ENCODE assay signal across 1 cellular context in genomic region chr14:72776701-72777255, GRCh38.
A peak's percentile ranks its signal among the peaks of the same experiment; 100 is the strongest.
TF ChIP-seq lines count a peak whose summit lies in the region.

No MANE protein-coding gene starts in this region.

TF ChIP-seq in HepG2, 621 proteins besides CTCF, POLR2A, EP300 and RAD21 (continued from another document and continues in another):
- peak; percentile 91 for TF ChIP-seq FOXP4 (CRISPR knock-in tag; IDR thresholded peaks at IDR 0.05)
- no peak for TF ChIP-seq ZNF546 (CRISPR knock-in tag; conservative IDR thresholded peaks at IDR 0.05)
- TF ChIP-seq, protein P1, sequence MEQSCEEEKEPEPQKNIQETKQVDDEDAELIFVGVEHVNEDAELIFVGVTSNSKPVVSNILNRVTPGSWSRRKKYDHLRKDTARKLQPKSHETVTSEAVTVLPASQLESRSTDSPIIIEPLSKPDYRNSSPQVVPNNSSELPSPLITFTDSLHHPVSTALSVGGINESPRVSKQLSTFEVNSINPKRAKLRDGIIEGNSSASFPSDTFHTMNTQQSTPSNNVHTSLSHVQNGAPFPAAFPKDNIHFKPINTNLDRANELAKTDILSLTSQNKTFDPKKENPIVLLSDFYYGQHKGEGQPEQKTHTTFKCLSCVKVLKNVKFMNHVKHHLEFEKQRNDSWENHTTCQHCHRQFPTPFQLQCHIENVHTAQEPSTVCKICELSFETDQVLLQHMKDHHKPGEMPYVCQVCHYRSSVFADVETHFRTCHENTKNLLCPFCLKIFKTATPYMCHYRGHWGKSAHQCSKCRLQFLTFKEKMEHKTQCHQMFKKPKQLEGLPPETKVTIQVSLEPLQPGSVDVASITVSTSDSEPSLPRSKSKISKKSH (CRISPR knock-in tag; IDR thresholded peaks at IDR 0.05; ENCODE audit: borderline replicate concordance) = no peak
- TF ChIP-seq, protein P2, sequence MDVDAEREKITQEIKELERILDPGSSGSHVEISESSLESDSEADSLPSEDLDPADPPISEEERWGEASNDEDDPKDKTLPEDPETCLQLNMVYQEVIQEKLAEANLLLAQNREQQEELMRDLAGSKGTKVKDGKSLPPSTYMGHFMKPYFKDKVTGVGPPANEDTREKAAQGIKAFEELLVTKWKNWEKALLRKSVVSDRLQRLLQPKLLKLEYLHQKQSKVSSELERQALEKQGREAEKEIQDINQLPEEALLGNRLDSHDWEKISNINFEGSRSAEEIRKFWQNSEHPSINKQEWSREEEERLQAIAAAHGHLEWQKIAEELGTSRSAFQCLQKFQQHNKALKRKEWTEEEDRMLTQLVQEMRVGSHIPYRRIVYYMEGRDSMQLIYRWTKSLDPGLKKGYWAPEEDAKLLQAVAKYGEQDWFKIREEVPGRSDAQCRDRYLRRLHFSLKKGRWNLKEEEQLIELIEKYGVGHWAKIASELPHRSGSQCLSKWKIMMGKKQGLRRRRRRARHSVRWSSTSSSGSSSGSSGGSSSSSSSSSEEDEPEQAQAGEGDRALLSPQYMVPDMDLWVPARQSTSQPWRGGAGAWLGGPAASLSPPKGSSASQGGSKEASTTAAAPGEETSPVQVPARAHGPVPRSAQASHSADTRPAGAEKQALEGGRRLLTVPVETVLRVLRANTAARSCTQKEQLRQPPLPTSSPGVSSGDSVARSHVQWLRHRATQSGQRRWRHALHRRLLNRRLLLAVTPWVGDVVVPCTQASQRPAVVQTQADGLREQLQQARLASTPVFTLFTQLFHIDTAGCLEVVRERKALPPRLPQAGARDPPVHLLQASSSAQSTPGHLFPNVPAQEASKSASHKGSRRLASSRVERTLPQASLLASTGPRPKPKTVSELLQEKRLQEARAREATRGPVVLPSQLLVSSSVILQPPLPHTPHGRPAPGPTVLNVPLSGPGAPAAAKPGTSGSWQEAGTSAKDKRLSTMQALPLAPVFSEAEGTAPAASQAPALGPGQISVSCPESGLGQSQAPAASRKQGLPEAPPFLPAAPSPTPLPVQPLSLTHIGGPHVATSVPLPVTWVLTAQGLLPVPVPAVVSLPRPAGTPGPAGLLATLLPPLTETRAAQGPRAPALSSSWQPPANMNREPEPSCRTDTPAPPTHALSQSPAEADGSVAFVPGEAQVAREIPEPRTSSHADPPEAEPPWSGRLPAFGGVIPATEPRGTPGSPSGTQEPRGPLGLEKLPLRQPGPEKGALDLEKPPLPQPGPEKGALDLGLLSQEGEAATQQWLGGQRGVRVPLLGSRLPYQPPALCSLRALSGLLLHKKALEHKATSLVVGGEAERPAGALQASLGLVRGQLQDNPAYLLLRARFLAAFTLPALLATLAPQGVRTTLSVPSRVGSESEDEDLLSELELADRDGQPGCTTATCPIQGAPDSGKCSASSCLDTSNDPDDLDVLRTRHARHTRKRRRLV (CRISPR knock-in tag; IDR thresholded peaks at IDR 0.05) = 0 out of 2 replicates have a peak, but pooled peaks have one; percentile 34
- peak; percentile 93 for TF ChIP-seq ASH2L (IDR thresholded peaks at IDR 0.05; ENCODE audit: insufficient read length, low read depth, low read length)
- no peak for TF ChIP-seq GTF2F1 (IDR thresholded peaks at IDR 0.05; ENCODE audit: low read length)
- TF ChIP-seq ZSCAN5A (CRISPR knock-in tag; IDR thresholded peaks at IDR 0.05; ENCODE audit: borderline replicate concordance) = no peak
- peak; percentile 99 for TF ChIP-seq RXRB (CRISPR knock-in tag; IDR thresholded peaks at IDR 0.05; ENCODE audit: borderline replicate concordance)
- TF ChIP-seq TEAD3 (CRISPR knock-in tag; optimal IDR thresholded peaks at IDR 0.05; ENCODE audit: borderline replicate concordance) = peak; percentile 88
- TF ChIP-seq HHEX (CRISPR knock-in tag; IDR thresholded peaks at IDR 0.05) = peak; percentile 81
- TF ChIP-seq MLX (CRISPR knock-in tag; IDR thresholded peaks at IDR 0.05) = peak; percentile 65; the same call in 1 of the 2 replicates
- TF ChIP-seq ZNF484 (CRISPR knock-in tag; IDR thresholded peaks at IDR 0.05; ENCODE audit: borderline replicate concordance, low read depth) = no peak
- no peak for TF ChIP-seq CREB1 (IDR thresholded peaks at IDR 0.05)
- TF ChIP-seq CREB1 (CRISPR knock-in tag; IDR thresholded peaks at IDR 0.05) = peak; percentile 34; the same call in 1 of the 2 replicates
- TF ChIP-seq MYPOP (CRISPR knock-in tag; IDR thresholded peaks at IDR 0.05) = 0 out of 2 replicates have a peak, but pooled peaks have one; percentile 64
- no peak for TF ChIP-seq RBM22 (optimal IDR thresholded peaks at IDR 0.05; ENCODE audit: low read length)
- TF ChIP-seq MAZ (IDR thresholded peaks at IDR 0.05; ENCODE audit: borderline replicate concordance, low read depth, low read length) = peak; percentile 58; the same call in 1 of the 2 replicates
- peak; percentile 61; the same call in 1 of the 2 replicates for TF ChIP-seq MAZ (CRISPR knock-in tag; IDR thresholded peaks at IDR 0.05; ENCODE audit: low read depth)
- TF ChIP-seq JUN (CRISPR knock-in tag; IDR thresholded peaks at IDR 0.05) = 0 out of 2 replicates have a peak, but pooled peaks have one; percentile 38
- TF ChIP-seq BCL6 (CRISPR knock-in tag; IDR thresholded peaks at IDR 0.05) = peak; percentile 96
- peak; percentile 77 for TF ChIP-seq NCOR1 (IDR thresholded peaks at IDR 0.05; ENCODE audit: borderline replicate concordance, low read length)
- TF ChIP-seq AKAP8 (CRISPR knock-in tag; IDR thresholded peaks at IDR 0.05) = no peak
- peak; percentile 87; the same call in 1 of the 2 replicates for TF ChIP-seq HMG20A (CRISPR knock-in tag; IDR thresholded peaks at IDR 0.05; ENCODE audit: borderline replicate concordance)
- TF ChIP-seq ZHX2 (IDR thresholded peaks at IDR 0.05; ENCODE audit: low read depth) = no peak
- TF ChIP-seq ZHX2 (CRISPR knock-in tag; IDR thresholded peaks at IDR 0.05; ENCODE audit: borderline replicate concordance) = no peak
- 0 out of 2 replicates have a peak, but pooled peaks have one; percentile 40 for TF ChIP-seq ZNF343 (CRISPR knock-in tag; IDR thresholded peaks at IDR 0.05)
- TF ChIP-seq ZNF501 (CRISPR knock-in tag; IDR thresholded peaks at IDR 0.05) = peak; percentile 73; the same call in 1 of the 2 replicates
- peak; percentile 25; the same call in 1 of the 2 replicates for TF ChIP-seq FOXC1 (CRISPR knock-in tag; IDR thresholded peaks at IDR 0.05; ENCODE audit: borderline replicate concordance)
- peak; percentile 32; the same call in 1 of the 2 replicates for TF ChIP-seq SMC3 (IDR thresholded peaks at IDR 0.05; ENCODE audit: low read length)
- no peak for TF ChIP-seq CENPX (CRISPR knock-in tag; IDR thresholded peaks at IDR 0.05)
- peak; percentile 68; the same call in 1 of the 2 replicates for TF ChIP-seq SOX13 (IDR thresholded peaks at IDR 0.05)
- TF ChIP-seq SOX13 (CRISPR knock-in tag; conservative IDR thresholded peaks at IDR 0.05 in 1 of 2, IDR thresholded peaks at IDR 0.05 in 1 of 2) = peak in 1 of 2 experiments; percentile 86; a peak in 2 of 4 replicates
- no peak for TF ChIP-seq ZNF720 (CRISPR knock-in tag; IDR thresholded peaks at IDR 0.05)
- TF ChIP-seq ZEB1 (IDR thresholded peaks at IDR 0.05; ENCODE audit: insufficient replicate concordance, low read depth) = peak; percentile 74
- TF ChIP-seq MTF2 (CRISPR knock-in tag; IDR thresholded peaks at IDR 0.05; ENCODE audit: borderline replicate concordance) = peak; percentile 51; the same call in 1 of the 2 replicates
- TF ChIP-seq CEBPG (CRISPR knock-in tag; IDR thresholded peaks at IDR 0.05) = peak; percentile 66
- TF ChIP-seq DPF2 (CRISPR knock-in tag; IDR thresholded peaks at IDR 0.05; ENCODE audit: borderline replicate concordance, low read depth) = peak; percentile 97
- TF ChIP-seq ZNF746 (CRISPR knock-in tag; IDR thresholded peaks at IDR 0.05) = peak; percentile 93
